ENCODE assay signal across 8 cellular contexts in the genomic region with DNA sequence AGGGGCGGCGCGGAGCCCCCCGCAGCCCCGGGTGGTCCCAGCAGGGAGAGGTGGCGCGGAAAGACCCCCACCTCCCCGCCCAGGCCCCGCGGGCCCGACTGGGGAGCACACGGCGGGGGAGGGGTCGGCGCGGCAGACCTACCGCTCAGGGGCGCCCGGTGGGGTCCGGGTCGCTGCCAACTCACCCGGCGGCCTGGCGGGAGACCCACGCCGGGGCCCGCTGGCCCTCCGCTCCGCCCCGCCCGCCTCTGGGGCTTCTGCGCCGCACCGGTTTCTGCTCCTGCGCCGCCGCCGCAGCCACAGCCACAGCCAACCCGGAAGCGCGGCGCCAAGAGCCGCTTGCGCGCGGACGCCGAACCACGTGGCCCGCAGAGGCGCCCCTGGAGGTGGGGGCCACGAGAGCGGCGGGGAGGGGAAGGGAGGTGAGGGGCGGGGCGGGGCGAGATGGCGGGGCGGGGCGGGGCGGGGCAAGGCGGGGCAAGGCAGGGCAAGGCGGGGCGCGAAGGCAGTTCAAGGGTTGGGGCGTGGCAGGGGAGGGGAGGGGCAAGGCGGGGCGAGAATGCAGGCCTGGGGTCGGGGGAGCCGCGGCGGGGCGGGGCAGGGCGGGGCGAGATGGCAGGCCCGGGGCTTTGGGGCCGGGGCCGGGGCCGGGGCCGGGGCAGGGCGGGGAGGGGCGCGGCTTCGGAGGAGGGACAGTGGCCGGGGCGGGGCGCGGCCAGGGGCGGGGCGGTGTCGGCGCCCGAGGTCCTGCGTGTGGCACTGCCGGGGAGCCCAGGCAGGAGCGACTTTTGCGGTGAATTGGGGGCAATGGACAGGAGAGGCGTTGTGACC.
DNase-seq lines count a peak whose midpoint lies in the region; ATAC-seq lines count a peak whose summit lies in the region.

A gene (minus strand): TSS at position 307 of the 831 bp plus-strand sequence. CDS start 1,193 bp downstream, outside the sequence.

- H3K4me1 ChIP-seq in BLaER1 treated with 17β-estradiol and CSF1 and Interleukin-3, amounts not matched to agents 10 nM and 100 nM = peaks cover 41 to 50% (median 47%) of the 10 kb centered on the region in 10 experiments

- H3K36me3 ChIP-seq in BLaER1 treated with 17β-estradiol and CSF1 and Interleukin-3, amounts not matched to agents 10 nM and 100 nM = peaks cover 18 to 38% (median 36%) of the 10 kb centered on the region in 11 experiments; a peak in 21 of 22 replicates

- H3K27ac ChIP-seq in BLaER1 treated with 17β-estradiol and CSF1 and Interleukin-3, amounts not matched to agents 10 nM and 100 nM = peak within 1 kb of the TSS; percentile 84 to 99 (median 96)
- peak within 1 kb of the TSS; percentile 52 for H3K27ac ChIP-seq in cingulate gyrus (ENCODE audit: low read depth, low read length)

- peaks cover 5 to 40% (median 31%) of the 10 kb centered on the region in 11 experiments; a peak in 21 of 22 replicates for H4K20me1 ChIP-seq in BLaER1 treated with 17β-estradiol and CSF1 and Interleukin-3, amounts not matched to agents 10 nM and 100 nM

- peak; percentile 85 for ATAC-seq in HG03442 (IDR thresholded peaks at IDR 0.05; ENCODE audit: unreplicated experiment)

- DNase-seq in GM19240 (ENCODE audit: insufficient read length, low spot score) (peak; percentile 77), NCI-H526 treated with DMSO at 0.1 percent for 48 hours (lab: John Stamatoyannopoulos, UW) (peak; percentile 77), left kidney (ENCODE audit: low read depth, low spot score) (peak; percentile 96)
- DNase-seq in activated CD4-positive, alpha-beta T cell treated with anti-CD3 and anti-CD28 coated beads for 48 hours = peak; percentile 89
- peak; percentile 77 to 85 for DNase-seq in stimulated activated CD4-positive, alpha-beta T cell treated with anti-CD3 and anti-CD28 coated beads, Interleukin-1b, Interleukin-23, amount 100 ng/mL, for 4 hours (ENCODE audit: low read depth in 2 of 2)

- H3K4me3 ChIP-seq in BLaER1 treated with 17β-estradiol and CSF1 and Interleukin-3, amounts not matched to agents 10 nM and 100 nM = peak within 1 kb of the TSS; percentile 88 to 98 (median 95)

- H3K27me3 ChIP-seq in BLaER1 treated with 17β-estradiol and CSF1 and Interleukin-3, amounts not matched to agents 10 nM and 100 nM = 0 out of 22 replicates have a peak, but pooled peaks cover 0 to 2% (median 0%) of the 10 kb centered on the region in 11 experiments

- peak within 1 kb of the TSS; percentile 77 to 97 (median 88) for H3K4me2 ChIP-seq in BLaER1 treated with 17β-estradiol and CSF1 and Interleukin-3, amounts not matched to agents 10 nM and 100 nM

- H3K9ac ChIP-seq in BLaER1 treated with 17β-estradiol and CSF1 and Interleukin-3, amounts not matched to agents 10 nM and 100 nM = peak within 1 kb of the TSS; percentile 90 to 99 (median 95)

- H3K9me3 ChIP-seq in BLaER1 treated with 17β-estradiol and CSF1 and Interleukin-3, amounts not matched to agents 10 nM and 100 nM (replicated peaks in 1 of 11) = peaks cover 0 to 4% (median 0%) of the 10 kb centered on the region in 11 experiments; a peak in 4 of 22 replicates

Comparison
In these comparisons a context has a peak if more than half of its experiments do, and no peak if none do; other contexts are left out.
1. Peak in every context shown above with its lines: DNase-seq, ATAC-seq, H3K4me3 ChIP-seq and H3K27ac ChIP-seq.